ENCODE assay signal across 19 cellular contexts in the genomic region with DNA sequence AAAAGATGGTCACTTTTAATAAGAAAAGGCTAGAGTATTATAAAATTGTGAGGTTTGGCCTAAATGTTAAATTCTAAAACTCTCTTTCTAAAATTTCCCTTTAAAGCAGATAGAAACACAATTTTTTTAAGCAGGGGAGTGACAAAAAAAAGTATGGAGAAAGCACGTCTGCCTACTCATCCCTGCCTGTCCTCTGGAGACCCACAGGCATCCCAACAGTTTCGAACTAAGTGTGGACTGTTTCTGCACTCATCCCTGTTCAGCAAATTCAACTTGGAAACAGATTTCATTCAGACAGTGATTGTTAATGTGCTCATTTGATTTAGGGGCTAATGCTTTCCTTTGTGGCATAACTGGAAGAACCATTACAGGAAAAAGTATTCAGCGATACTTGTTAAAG.
"Had no signal": no experiment of that assay in that cellular context is flagged by ENCODE, and none has a peak within 500 bp of the region (broad histone marks: within the 10 kb centered on the region; RNA-seq: fewer than 3 reads in every experiment).

No MANE protein-coding gene starts in this region.

- H3K4me3 Mint-ChIP-seq: activated B cell treated with CpG ODN at 0.5 μM for 24 hours; activated CD4-positive, alpha-beta memory T cell treated with anti-CD3 and anti-CD28 coated beads for 36 hours; activated CD8-positive, alpha-beta memory T cell treated with anti-CD3 and anti-CD28 coated beads, Interleukin-2, amount 10 ng/mL, durations not matched to agents 7 days and 5 days; activated naive CD8-positive, alpha-beta T cell treated with anti-CD3 and anti-CD28 coated beads for 36 hours; activated T-helper 17 cell treated with anti-CD3 and anti-CD28 coated beads, Interleukin-2, amount 50 U/mL, for 72 hours; memory B cell; naive thymus-derived CD4-positive, alpha-beta T cell had no signal

- H3K4me3 ChIP-seq: dorsolateral prefrontal cortex, mucosa of descending colon, ovary, psoas muscle, sigmoid colon had no signal

- ATAC-seq: activated CD8-positive, alpha-beta memory T cell treated with anti-CD3 and anti-CD28 coated beads, Interleukin-2, amount 10 ng/mL, durations not matched to agents 7 days and 5 days; activated T-helper 17 cell treated with anti-CD3 and anti-CD28 coated beads, Interleukin-2, amount 50 U/mL, for 72 hours; naive thymus-derived CD4-positive, alpha-beta T cell had no signal

- H3K27ac Mint-ChIP-seq: activated B cell treated with CpG ODN at 0.5 μM for 24 hours; activated CD4-positive, alpha-beta memory T cell treated with anti-CD3 and anti-CD28 coated beads for 36 hours; activated CD8-positive, alpha-beta memory T cell treated with anti-CD3 and anti-CD28 coated beads, Interleukin-2, amount 10 ng/mL, durations not matched to agents 7 days and 5 days; activated naive CD8-positive, alpha-beta T cell treated with anti-CD3 and anti-CD28 coated beads for 36 hours; activated T-helper 17 cell treated with anti-CD3 and anti-CD28 coated beads, Interleukin-2, amount 50 U/mL, for 72 hours; memory B cell; naive thymus-derived CD4-positive, alpha-beta T cell had no signal

- H3K36me3 Mint-ChIP-seq: activated CD4-positive, alpha-beta memory T cell treated with anti-CD3 and anti-CD28 coated beads for 36 hours; activated CD8-positive, alpha-beta memory T cell treated with anti-CD3 and anti-CD28 coated beads, Interleukin-2, amount 10 ng/mL, durations not matched to agents 7 days and 5 days; activated naive CD8-positive, alpha-beta T cell treated with anti-CD3 and anti-CD28 coated beads for 36 hours; memory B cell; naive thymus-derived CD4-positive, alpha-beta T cell had no signal

- H3K4me1 Mint-ChIP-seq: activated B cell treated with CpG ODN at 0.5 μM for 24 hours; activated CD8-positive, alpha-beta memory T cell treated with anti-CD3 and anti-CD28 coated beads, Interleukin-2, amount 10 ng/mL, durations not matched to agents 7 days and 5 days; activated naive CD8-positive, alpha-beta T cell treated with anti-CD3 and anti-CD28 coated beads for 36 hours; activated T-helper 17 cell treated with anti-CD3 and anti-CD28 coated beads, Interleukin-2, amount 50 U/mL, for 72 hours; memory B cell; naive thymus-derived CD4-positive, alpha-beta T cell had no signal

- H3K27me3 Mint-ChIP-seq: activated B cell treated with CpG ODN at 0.5 μM for 24 hours; activated CD4-positive, alpha-beta memory T cell treated with anti-CD3 and anti-CD28 coated beads for 36 hours; activated CD8-positive, alpha-beta memory T cell treated with anti-CD3 and anti-CD28 coated beads, Interleukin-2, amount 10 ng/mL, durations not matched to agents 7 days and 5 days; activated naive CD8-positive, alpha-beta T cell treated with anti-CD3 and anti-CD28 coated beads for 36 hours; activated T-helper 17 cell treated with anti-CD3 and anti-CD28 coated beads, Interleukin-2, amount 50 U/mL, for 72 hours had no signal

- H3K36me3 ChIP-seq: ovary, sigmoid colon had no signal

- DNase-seq: activated B cell treated with CpG ODN at 0.5 μM for 24 hours; activated CD4-positive, alpha-beta memory T cell treated with anti-CD3 and anti-CD28 coated beads for 36 hours; activated CD8-positive, alpha-beta memory T cell treated with anti-CD3 and anti-CD28 coated beads, Interleukin-2, amount 10 ng/mL, durations not matched to agents 7 days and 5 days; activated naive CD4-positive, alpha-beta T cell; activated naive CD8-positive, alpha-beta T cell treated with anti-CD3 and anti-CD28 coated beads for 36 hours; activated T-cell treated with anti-CD3 and anti-CD28 coated beads, Interleukin-2, amount 50 U/mL, for 1 hour; dorsolateral prefrontal cortex; foreskin melanocyte; glutamatergic neuron; naive thymus-derived CD4-positive, alpha-beta T cell; ovary; sigmoid colon; stimulated activated CD4-positive, alpha-beta T cell treated with anti-CD3 and anti-CD28 coated beads, Interleukin-2, amount 100 ng/mL, for 24 hours; substantia nigra; trophoblast cell had no signal

- H3K4me1 ChIP-seq: psoas muscle, sigmoid colon had no signal

- H3K9me3 Mint-ChIP-seq: activated B cell treated with CpG ODN at 0.5 μM for 24 hours; activated CD4-positive, alpha-beta memory T cell treated with anti-CD3 and anti-CD28 coated beads for 36 hours; activated T-helper 17 cell treated with anti-CD3 and anti-CD28 coated beads, Interleukin-2, amount 50 U/mL, for 72 hours; memory B cell had no signal

- H3K27me3 ChIP-seq: ovary, sigmoid colon had no signal

- H3K9me3 ChIP-seq: mucosa of descending colon, ovary, psoas muscle, sigmoid colon had no signal

- H3K27ac ChIP-seq: dorsolateral prefrontal cortex, ovary, psoas muscle had no signal
